8 cellular contexts compared by ENCODE assay signal in the genomic region with DNA sequence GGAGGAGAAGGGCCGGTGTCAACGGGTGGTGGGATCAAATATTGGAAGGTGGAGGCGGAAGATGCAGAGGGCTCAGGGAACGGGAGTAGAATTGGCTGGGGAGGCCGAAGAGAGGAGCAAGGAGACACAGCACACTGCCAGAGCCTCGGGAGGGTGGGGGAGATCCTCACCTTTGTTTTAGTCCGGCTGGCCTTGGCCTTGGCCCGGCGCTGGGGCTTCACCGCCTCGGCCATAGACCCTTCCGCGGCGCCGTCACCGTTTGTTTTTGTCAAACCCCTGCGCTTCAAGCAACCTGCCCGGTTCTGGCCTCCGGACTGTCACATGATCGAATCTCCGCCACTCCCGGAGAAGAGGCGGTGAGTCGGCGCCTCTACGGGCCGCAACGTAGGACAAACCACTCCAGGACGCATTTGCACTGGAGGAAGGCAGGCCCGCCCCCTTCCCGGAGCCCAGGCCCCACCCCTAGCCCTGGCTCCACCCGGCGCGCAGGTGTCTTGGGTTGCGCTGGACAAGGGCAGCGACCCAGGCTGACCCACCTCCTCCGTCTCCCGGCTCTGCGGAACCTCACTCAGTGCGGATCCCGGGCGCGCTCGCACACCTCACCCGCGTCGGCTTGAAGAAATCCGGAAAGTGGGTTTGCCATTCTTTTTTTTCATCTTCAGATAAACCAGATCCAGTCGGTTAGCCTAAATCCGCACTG. TPM values are rescaled to one million over a fixed set of nuclear protein-coding genes. Genes with fewer than 3 reads are reported as not detected.
DNase-seq lines count a peak whose midpoint lies in the region; ATAC-seq, FAIRE-seq and TF ChIP-seq lines count a peak whose summit lies in the region.

EPG5 (minus strand) TSS at position 323 of the 700 bp plus-strand sequence; CDS start at position 233, 90 bp downstream.

- H3K4me3 ChIP-seq in WI38 (ENCODE audit: low read depth, low read length) (peak within 1 kb of the TSS; percentile 98), bronchial epithelial cell (ENCODE audit: low read depth, low read length) (peak within 1 kb of the TSS; percentile 53), small intestine (ENCODE audit: low read depth in 1 of 2, low read length in 2 of 2) (peak within 1 kb of the TSS; percentile 59 to 89)

- FAIRE-seq in bronchial epithelial cell (lab: Jason Lieb, UNC): no peak
- no peak for FAIRE-seq in small intestine (lab: Jason Lieb, UNC)

- in situ Hi-C loops in GM18951 (cut with MboI; ENCODE audit: low sequenced_read_pairs, unreplicated experiment): no loop called here

- no peak for TF ChIP-seq CTCF in WI38 (IDR thresholded peaks at IDR 0.05; ENCODE audit: low read depth, low read length)
- TF ChIP-seq CTCF in bronchial epithelial cell (IDR thresholded peaks at IDR 0.05; ENCODE audit: insufficient read depth, low read length, severe bottlenecking): no peak

- peaks cover 0 to 2% of the 10 kb centered on the region in 2 donors for H3K4me1 ChIP-seq in small intestine (ENCODE audit: control insufficient read depth in 2 of 2, insufficient read depth in 1 of 2, low read depth in 1 of 2, low read length in 1 of 2)

- no peaks in the 10 kb centered on the region for H3K9me3 ChIP-seq in small intestine (ENCODE audit: control insufficient read depth, low read depth)

- H3K27me3 ChIP-seq in bronchial epithelial cell (ENCODE audit: control insufficient read depth, insufficient read depth, low read length) (no peaks in the 10 kb centered on the region), small intestine (ENCODE audit: control insufficient read depth in 2 of 2, insufficient read depth in 2 of 2, low read length in 2 of 2) (no peaks in the 10 kb centered on the region)

- WGBS in small intestine, 3 donors: 0 to 1% (median 0%) methylated on average over 48 to 50 of the region's 50 CpGs

- peak; percentile 95 for ATAC-seq in HG03175 (IDR thresholded peaks at IDR 0.05; ENCODE audit: unreplicated experiment)

- peak; percentile 66 for TF ChIP-seq POLR2A in GM18951 (IDR thresholded peaks at IDR 0.05; ENCODE audit: extremely low read depth, insufficient read depth, insufficient read length)

- peak within 1 kb of the TSS; percentile 71 to 73 for H3K27ac ChIP-seq in small intestine (ENCODE audit: low read depth in 1 of 2, low read length in 1 of 2)

- H3K36me3 ChIP-seq in bronchial epithelial cell (ENCODE audit: control insufficient read depth, insufficient read depth, low read length) (no peaks in the 10 kb centered on the region), small intestine (ENCODE audit: control insufficient read depth in 2 of 2, insufficient read depth in 2 of 2, low read length in 2 of 2) (no peaks in the 10 kb centered on the region)

- DNase-seq in AG08396 (ENCODE audit: low spot score): peak; percentile 90
- DNase-seq in NCI-H2227 treated with DMSO at 0.1 percent for 48 hours (lab: John Stamatoyannopoulos, UW): peak; percentile 93
- DNase-seq in bronchial epithelial cell (ENCODE audit: low read depth): peak; percentile 92
- peak; percentile 97 for DNase-seq in iPS-NIHi7 (ENCODE audit: extremely low spot score)
- DNase-seq in small intestine: peak; percentile 98

RNA-seq across cellular contexts. Expression of gene EPG5, which starts in this region (rescaled TPM):
- total RNA-seq in bronchial epithelial cell: 10.5 and 15.6 TPM in 2 replicates
- polyA plus RNA-seq in small intestine: 1 to 10 TPM; 3.5 to 4.5 (median 4.0) TPM

Comparison
In these comparisons a context has a peak if more than half of its experiments do, and no peak if none do; other contexts are left out.
1. Peak in every context shown above with its lines: DNase-seq, ATAC-seq, H3K4me3 ChIP-seq and H3K27ac ChIP-seq.